In genomic region chr5:39148983-39149534, GRCh38 we compare ENCODE assay signal across 8 cellular contexts.
DNase-seq lines count a peak whose midpoint lies in the region; ATAC-seq and TF ChIP-seq lines count a peak whose summit lies in the region.

No MANE protein-coding gene starts in this region.

- RAD21 ChIA-PET in HCT116 (lab: Charles Lee; ENCODE audit: low non-redundant PET in 1 of 2, low total read pairs in 2 of 2, uncharacterized antibody in 2 of 2, unreplicated experiment in 2 of 2) = no interaction called here

- H3K14ac ChIP-seq in neuronal stem cell (ENCODE audit: low read length) = no peak overlapping the region

- no peak overlapping the region for H4K8ac ChIP-seq in neuronal stem cell (ENCODE audit: low read depth, low read length)

- no peak overlapping the region for H2BK12ac ChIP-seq in neuronal stem cell (ENCODE audit: low read length)

- POLR2A ChIA-PET in HCT116 (lab: Charles Lee) = no interaction called here
- POLR2A ChIA-PET in activated CD4-positive, alpha-beta memory T cell treated with anti-CD3 and anti-CD28 coated beads for 36 hours (lab: Charles Lee) = no interaction called here

- peak; percentile 54 for ATAC-seq in HCT116
- no peak for ATAC-seq in HG02571 (IDR thresholded peaks at IDR 0.05; ENCODE audit: unreplicated experiment)
- ATAC-seq in GM18517 (IDR thresholded peaks at IDR 0.05; ENCODE audit: unreplicated experiment) = no peak

- H3K27me3 ChIP-seq in HCT116 (ENCODE audit: insufficient read depth, low read length) (no peaks in the 10 kb centered on the region), neuronal stem cell (ENCODE audit: control insufficient read depth in 3 of 3, insufficient read depth in 3 of 3, low read depth in 1 of 3, low read length in 3 of 3) (no peaks in the 10 kb centered on the region)

- H2AFZ ChIP-seq in HCT116 (ENCODE audit: low read depth, low read length, poor library complexity, severe bottlenecking) (peak overlapping the region; percentile 90), neuronal stem cell (ENCODE audit: low read length) (no peak overlapping the region)

- no peaks in the 10 kb centered on the region for H3K79me2 ChIP-seq in HCT116 (ENCODE audit: insufficient read depth, low read length)

- H3K9ac ChIP-seq in HCT116 (ENCODE audit: low read length) (no peak overlapping the region), neuronal stem cell (ENCODE audit: low read depth, low read length, poor library complexity) (no peak overlapping the region)

- no TSS peak for BruUV-seq in HCT116 (replicated peaks; lab: Mats Ljungman, UMichigan)

- no peak overlapping the region for H3K4me3 Mint-ChIP-seq in activated CD4-positive, alpha-beta memory T cell treated with anti-CD3 and anti-CD28 coated beads for 36 hours

- DNase-seq in AML-193 (lab: John Stamatoyannopoulos, UW) (peak; percentile 29 to 44), HCT116 (ENCODE audit: low read depth, low spot score) (peak; percentile 10), inferior parietal cortex (ENCODE audit: extremely low spot score) (peak; percentile 62), NCI-H69 (lab: John Stamatoyannopoulos, UW) (no peak), neuronal stem cell (ENCODE audit: low spot score) (no peak)
- no peak for DNase-seq in activated CD4-positive, alpha-beta memory T cell treated with anti-CD3 and anti-CD28 coated beads for 36 hours

- TF ChIP-seq RAD21 in HCT116 (IDR thresholded peaks at IDR 0.05; ENCODE audit: low read depth) = peak; percentile 60

- no peak overlapping the region for H2BK5ac ChIP-seq in neuronal stem cell (ENCODE audit: low read length)

- no peak overlapping the region for H3K23ac ChIP-seq in neuronal stem cell (ENCODE audit: low read depth, low read length, poor library complexity)

- no peak overlapping the region for H2BK15ac ChIP-seq in neuronal stem cell (ENCODE audit: low read length)

- no peaks in the 10 kb centered on the region for H3K36me3 ChIP-seq in HCT116 (ENCODE audit: control insufficient read depth in 1 of 2, insufficient read depth in 2 of 2, low read length in 2 of 2)
- no peaks in the 10 kb centered on the region for H3K36me3 ChIP-seq in neuronal stem cell (replicated peaks in 1 of 2; ENCODE audit: control insufficient read depth in 2 of 2, insufficient read depth in 2 of 2, low read length in 2 of 2)

- H3K4me3 ChIP-seq in HCT116 (replicated peaks in 1 of 2; ENCODE audit: low read depth in 1 of 2, low read length in 2 of 2) = no peak overlapping the region
- no peak overlapping the region for H3K4me3 ChIP-seq in neuronal stem cell (ENCODE audit: low read length in 2 of 2)

- H3K9me2 ChIP-seq in HCT116 (ENCODE audit: insufficient read depth) = no peaks in the 10 kb centered on the region

- H3K9me3 ChIP-seq in HCT116 (ENCODE audit: control insufficient read depth in 1 of 2, insufficient read depth in 1 of 2, low read depth in 1 of 2, low read length in 2 of 2) (no peaks in the 10 kb centered on the region), neuronal stem cell (replicated peaks in 1 of 2; ENCODE audit: control insufficient read depth in 2 of 2, insufficient read depth in 1 of 2, low read depth in 1 of 2, low read length in 2 of 2) (no peaks in the 10 kb centered on the region)

- H3K36me3 Mint-ChIP-seq in activated CD4-positive, alpha-beta memory T cell treated with anti-CD3 and anti-CD28 coated beads for 36 hours = peaks cover 29% of the 10 kb centered on the region

- H3K4me1 Mint-ChIP-seq in activated CD4-positive, alpha-beta memory T cell treated with anti-CD3 and anti-CD28 coated beads for 36 hours (ENCODE audit: low read depth) = peaks cover 61% of the 10 kb centered on the region

- no peaks in the 10 kb centered on the region for H3K27me3 Mint-ChIP-seq in activated CD4-positive, alpha-beta memory T cell treated with anti-CD3 and anti-CD28 coated beads for 36 hours

- H4K91ac ChIP-seq in neuronal stem cell (ENCODE audit: low read depth, low read length, poor library complexity) = no peak overlapping the region

- H3K4me1 ChIP-seq in HCT116 (ENCODE audit: control insufficient read depth in 1 of 2, insufficient read depth in 2 of 2, low read length in 2 of 2) = no peaks in the 10 kb centered on the region
- no peaks in the 10 kb centered on the region for H3K4me1 ChIP-seq in neuronal stem cell (ENCODE audit: control insufficient read depth in 2 of 2, insufficient read depth in 1 of 2, low read depth in 1 of 2, low read length in 2 of 2)

- no peaks in the 10 kb centered on the region for H3K9me3 Mint-ChIP-seq in activated CD4-positive, alpha-beta memory T cell treated with anti-CD3 and anti-CD28 coated beads for 36 hours

- H3K27ac ChIP-seq in HCT116 (ENCODE audit: low read depth, low read length) (no peak overlapping the region), neuronal stem cell (replicated peaks; ENCODE audit: low read length) (no peak overlapping the region)

- peak overlapping the region; percentile 90 for H3K27ac Mint-ChIP-seq in activated CD4-positive, alpha-beta memory T cell treated with anti-CD3 and anti-CD28 coated beads for 36 hours

- intact Hi-C loops in HCT116 (cut with micrococcal nuclease) = loop anchor here (1.0 to 5.0 kb wide), 3 partner anchors 134 to 421 kb away; no protein-coding TSS in a partner anchor
- intact Hi-C loops in activated CD4-positive, alpha-beta memory T cell treated with anti-CD3 and anti-CD28 coated beads for 36 hours (cut with micrococcal nuclease) = loop anchor here (1.0 to 2.0 kb wide), 4 partner anchors 68 to 398 kb away; no protein-coding TSS in a partner anchor

- peak; percentile 14 to 50 (median 43); a peak in 4 of 6 replicates for TF ChIP-seq CTCF in HCT116 (IDR thresholded peaks at IDR 0.05 in 2 of 3, conservative IDR thresholded peaks at IDR 0.05 in 1 of 3; ENCODE audit: borderline replicate concordance in 1 of 3, insufficient read depth in 1 of 3, low read depth in 2 of 3, low read length in 2 of 3)

- no peaks in the 10 kb centered on the region for H3K79me1 ChIP-seq in neuronal stem cell (ENCODE audit: low read depth, low read length)

- no peak overlapping the region for H3K4ac ChIP-seq in neuronal stem cell (ENCODE audit: low read length)

- H3K4me2 ChIP-seq in HCT116 (ENCODE audit: low read length) (no peak overlapping the region), neuronal stem cell (ENCODE audit: insufficient read depth, low read length, poor library complexity, severe bottlenecking) (no peak overlapping the region)

- no peak overlapping the region for H2AK5ac ChIP-seq in neuronal stem cell (ENCODE audit: low read depth, low read length)

- H3K18ac ChIP-seq in neuronal stem cell (ENCODE audit: low read length) = no peak overlapping the region

- H2BK120ac ChIP-seq in neuronal stem cell (ENCODE audit: low read depth, low read length) = no peak overlapping the region

- CTCF ChIA-PET in HCT116 (lab: Charles Lee) = interaction anchor here (1.0 kb wide), 1 partner anchor 69 kb away, joined by 3 read pairs; no protein-coding TSS in a partner anchor
- CTCF ChIA-PET in activated CD4-positive, alpha-beta memory T cell treated with anti-CD3 and anti-CD28 coated beads for 36 hours (lab: Charles Lee) = interaction anchor here (1.3 to 3.8 kb wide), 5 partner anchors 16 to 137 kb away, joined by 3 to 21 read pairs (median 7); no protein-coding TSS in a partner anchor

- H4K20me1 ChIP-seq in HCT116 (ENCODE audit: insufficient read depth) = no peaks in the 10 kb centered on the region

- TF ChIP-seq POLR2A in HCT116 (IDR thresholded peaks at IDR 0.05; ENCODE audit: borderline replicate concordance, extremely low read depth, insufficient read depth, insufficient read length) = no peak

TF ChIP-seq in HCT116, 20 proteins besides CTCF, POLR2A, EP300 and RAD21 (continues in another document):
- no peak for TF ChIP-seq ZBTB33 (IDR thresholded peaks at IDR 0.05; ENCODE audit: extremely low read depth, insufficient replicate concordance, low read length)
- TF ChIP-seq YY1 (IDR thresholded peaks at IDR 0.05; ENCODE audit: extremely low read depth, insufficient replicate concordance, low read depth, low read length) = no peak
- TF ChIP-seq CEBPB (IDR thresholded peaks at IDR 0.05; ENCODE audit: low read depth) = no peak
- TF ChIP-seq MAX (IDR thresholded peaks at IDR 0.05) = no peak
- TF ChIP-seq EZH2phosphoT487 (IDR thresholded peaks at IDR 0.05; ENCODE audit: borderline replicate concordance) = no peak

Comparison
In these comparisons a context has a peak if more than half of its experiments do, and no peak if none do; other contexts are left out.
1. DNase-seq: peak in AML-193 (2 of 2), HCT116 (single experiment) and inferior parietal cortex (single experiment); none in activated CD4-positive, alpha-beta memory T cell treated with anti-CD3 and anti-CD28 coated beads for 36 hours (single experiment), NCI-H69 (single experiment) and neuronal stem cell (single experiment).